In the genomic region with DNA sequence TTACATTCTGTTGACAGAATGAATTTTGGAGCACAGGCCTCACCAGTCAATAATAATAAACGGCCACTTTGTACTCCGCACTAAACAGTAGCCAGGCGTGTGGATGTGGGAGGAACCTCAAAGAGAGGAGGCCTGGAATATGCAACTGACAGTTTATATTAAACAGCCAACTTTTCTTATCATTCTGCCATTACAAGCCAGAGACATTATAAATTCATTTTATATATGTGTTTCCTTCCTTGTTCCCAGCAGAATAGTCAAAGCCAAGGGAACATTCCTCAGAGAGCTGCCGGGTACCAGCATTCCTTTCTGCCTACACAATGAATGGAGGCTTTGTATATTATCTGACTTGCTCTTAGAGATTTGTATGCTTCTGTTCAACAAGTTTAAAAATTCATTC, we compare ENCODE assay signal across 13 cellular contexts.
A peak's percentile ranks its signal among the peaks of the same experiment; 100 is the strongest.
DNase-seq lines count a peak whose midpoint lies in the region; ATAC-seq and TF ChIP-seq lines count a peak whose summit lies in the region.
"Had no signal": no experiment of that assay in that cellular context is flagged by ENCODE, and none has a peak within 500 bp of the region (broad histone marks: within the 10 kb centered on the region; RNA-seq: fewer than 3 reads in every experiment).

No MANE protein-coding gene starts in this region.

- H2AFZ ChIP-seq in ACC112 (ENCODE audit: low read length, unreplicated experiment) = peak overlapping the region; percentile 72

- no peak for TF ChIP-seq CTCF in fibroblast of pulmonary artery (IDR thresholded peaks at IDR 0.05; ENCODE audit: low read length, missing control alignments)
- no peak for TF ChIP-seq CTCF in mucosa of descending colon (IDR thresholded peaks at IDR 0.05)

- intact Hi-C loops in mucosa of descending colon (cut with DNase I, micrococcal nuclease) = no loop called here

- H3K79me2 ChIP-seq in ACC112 (ENCODE audit: control insufficient read depth, insufficient read depth, low read length, unreplicated experiment) = no peaks in the 10 kb centered on the region

- no peaks in the 10 kb centered on the region for H3K27me3 ChIP-seq in ACC112 (ENCODE audit: insufficient read depth, low read length)
- no peaks in the 10 kb centered on the region for H3K27me3 ChIP-seq in SJCRH30

- H3K27ac ChIP-seq in ACC112 (ENCODE audit: low read depth, low read length) (no peak overlapping the region), SJCRH30 (peak overlapping the region; percentile 36)
- H3K27ac ChIP-seq: psoas muscle had no signal

- peak; percentile 85 for ATAC-seq in mucosa of descending colon
- ATAC-seq: psoas muscle had no signal

- H3K36me3 ChIP-seq in ACC112 (ENCODE audit: insufficient read depth, low read length) (no peaks in the 10 kb centered on the region), SJCRH30 (no peaks in the 10 kb centered on the region), mucosa of descending colon (ENCODE audit: low read depth) (no peaks in the 10 kb centered on the region)

- peak; percentile 9 to 29 for DNase-seq in SJCRH30
- peak; percentile 81 for DNase-seq in fibroblast of pulmonary artery (ENCODE audit: low read depth)
- DNase-seq in mucosa of descending colon = peak in 1 of 3 donors; percentile 16
- DNase-seq in HT-29 (ENCODE audit: low spot score) = no peak
- DNase-seq in middle frontal gyrus (ENCODE audit: extremely low spot score, low spot score) = no peak
- DNase-seq in NCI-H526 (lab: John Stamatoyannopoulos, UW) = no peak
- no peak for DNase-seq in NCI-H1436 (lab: John Stamatoyannopoulos, UW)
- DNase-seq: ACHN, GF-D8, Karpas-422, NCI-H510A treated with DMSO at 0.1 percent for 48 hours, psoas muscle had no signal

- H3K9me3 ChIP-seq in SJCRH30 (replicated peaks) (no peaks in the 10 kb centered on the region), mucosa of descending colon (no peaks in the 10 kb centered on the region)
- H3K9me3 ChIP-seq: psoas muscle had no signal

- H3K4me1 ChIP-seq in ACC112 (ENCODE audit: control insufficient read depth, insufficient read depth, low read length, unreplicated experiment) (peaks cover 16% of the 10 kb centered on the region), SJCRH30 (peaks cover 5% of the 10 kb centered on the region), mucosa of descending colon (ENCODE audit: low read depth) (no peaks in the 10 kb centered on the region)
- H3K4me1 ChIP-seq: psoas muscle had no signal

- no peak overlapping the region for H3K4me3 ChIP-seq in ACC112 (ENCODE audit: low read depth, low read length)
- H3K4me3 ChIP-seq in SJCRH30 = no peak overlapping the region
- no peak overlapping the region for H3K4me3 ChIP-seq in fibroblast of pulmonary artery (replicated peaks; ENCODE audit: low read depth, low read length)
- no peak overlapping the region for H3K4me3 ChIP-seq in mucosa of descending colon
- H3K4me3 ChIP-seq: psoas muscle had no signal

Comparison
In these comparisons a context has a peak if more than half of its experiments do, and no peak if none do; other contexts are left out.
1. DNase-seq: peak in SJCRH30 (2 of 2) and fibroblast of pulmonary artery (single experiment); none in HT-29 (single experiment), middle frontal gyrus (single experiment), NCI-H526 (0 of 2) and NCI-H1436 (single experiment).